Comparison of ENCODE assay signal across 20 cellular contexts in genomic region chr10:14415676-14416307, GRCh38.
DNase-seq lines count a peak whose midpoint lies in the region; ATAC-seq, FAIRE-seq and TF ChIP-seq lines count a peak whose summit lies in the region.
"Had no signal": no experiment of that assay in that cellular context is flagged by ENCODE, and none has a peak within 500 bp of the region (broad histone marks: within the 10 kb centered on the region; RNA-seq: fewer than 3 reads in every experiment).

No MANE protein-coding gene starts in this region.

- H2BK5ac ChIP-seq in IMR-90 (ENCODE audit: low read depth, low read length, poor library complexity, severe bottlenecking), result peak overlapping the region; percentile 99

- peaks cover 5% of the 10 kb centered on the region; the same call in 1 of the 2 replicates for H3K9me1 ChIP-seq in IMR-90 (ENCODE audit: insufficient read depth, low read length)

- peak overlapping the region; percentile 50 for H4K91ac ChIP-seq in IMR-90 (ENCODE audit: insufficient read depth, low read depth, low read length)

- no peak for FAIRE-seq in frontal cortex (lab: Jason Lieb, UNC)

- peak overlapping the region; percentile 87 for H2BK120ac ChIP-seq in IMR-90 (ENCODE audit: low read depth, low read length)

- no peaks in the 10 kb centered on the region for H3F3A ChIP-seq in smooth muscle cell (ENCODE audit: low read depth)

- H3K4ac ChIP-seq in IMR-90 (ENCODE audit: low read depth, low read length), result peak overlapping the region; percentile 54; the same call in 1 of the 2 replicates

- WGBS in IMR-90 (ENCODE audit: extremely low coverage in 2 of 2, insufficient read length in 1 of 2), 2 experiments, result no CpG with 5 or more reads among the region's 4 CpGs
- WGBS in smooth muscle cell (ENCODE audit: low lambda C conversion rate), result 63% methylated on average over 4 of the region's 4 CpGs

- POLR2A ChIA-PET in IMR-90 (lab: Charles Lee; ENCODE audit: unreplicated experiment), result no interaction called here

- H3K79me2 ChIP-seq in smooth muscle cell (ENCODE audit: low read depth), result no peaks in the 10 kb centered on the region

- intact Hi-C loops in IMR-90 (cut with micrococcal nuclease), result no loop called here

- H2BK20ac ChIP-seq in IMR-90 (ENCODE audit: low read depth, low read length), result peak overlapping the region; percentile 51; the same call in 1 of the 2 replicates

- H2AK9ac ChIP-seq in IMR-90 (replicated peaks; ENCODE audit: low read depth, low read length, poor library complexity), result no peak overlapping the region

- H3K27ac ChIP-seq in IMR-90 (ENCODE audit: insufficient read depth, low read length), result no peak overlapping the region
- H3K27ac ChIP-seq in smooth muscle cell (ENCODE audit: low read depth), result peak overlapping the region; percentile 91
- H3K27ac ChIP-seq: HL-60, PC-9, SJSA1 had no signal

- no peaks in the 10 kb centered on the region for H3K79me1 ChIP-seq in IMR-90 (ENCODE audit: low read depth in 1 of 2, low read length in 2 of 2)

- H2BK15ac ChIP-seq in IMR-90 (ENCODE audit: low read depth, low read length), result peak overlapping the region; percentile 60; the same call in 2 of the 3 replicates

- no peak overlapping the region for H3K56ac ChIP-seq in IMR-90 (ENCODE audit: extremely low read depth, insufficient read depth, low read length)

- peak overlapping the region; percentile 10; the same call in 1 of the 2 replicates for H3K14ac ChIP-seq in IMR-90 (replicated peaks; ENCODE audit: low read depth, low read length)

- H2AFZ ChIP-seq in IMR-90 (replicated peaks; ENCODE audit: low read length, poor library complexity), result no peak overlapping the region
- no peak overlapping the region for H2AFZ ChIP-seq in smooth muscle cell (ENCODE audit: low read depth)
- H2AFZ ChIP-seq: PC-9 had no signal

- no peak for TF ChIP-seq POLR2A in IMR-90 (IDR thresholded peaks at IDR 0.05; ENCODE audit: low read depth, low read length)

- no peak for TF ChIP-seq RAD21 in IMR-90 (IDR thresholded peaks at IDR 0.05; ENCODE audit: low read length)

- dilution Hi-C loops in IMR-90 (cut with HindIII; ENCODE audit: low sequenced_read_pairs, unreplicated experiment), result no loop called here

- H3K9ac ChIP-seq in IMR-90 (ENCODE audit: low read depth, low read length) (no peak overlapping the region), smooth muscle cell (ENCODE audit: low read depth) (peak overlapping the region; percentile 60)

- peak overlapping the region; percentile 81 for H2AK5ac ChIP-seq in IMR-90 (ENCODE audit: low read depth, low read length)

- H3K4me1 ChIP-seq in IMR-90 (ENCODE audit: control insufficient read depth, insufficient read depth, low read length), result peaks cover 10% of the 10 kb centered on the region; the same call in 1 of the 2 replicates
- peaks cover 11% of the 10 kb centered on the region for H3K4me1 ChIP-seq in smooth muscle cell (ENCODE audit: low read depth)

- H3K36me3 ChIP-seq in IMR-90 (ENCODE audit: control insufficient read depth, insufficient read depth, low read length) (no peaks in the 10 kb centered on the region), smooth muscle cell (ENCODE audit: low read depth) (no peaks in the 10 kb centered on the region)
- H3K36me3 ChIP-seq: SJSA1 had no signal

- no peak for TF ChIP-seq CTCF in IMR-90 (conservative IDR thresholded peaks at IDR 0.05; ENCODE audit: low read depth, low read length)
- TF ChIP-seq CTCF in smooth muscle cell (IDR thresholded peaks at IDR 0.05; ENCODE audit: borderline replicate concordance, insufficient read depth, poor library complexity, severe bottlenecking), result no peak

- peak overlapping the region; percentile 4 to 23; a peak in 3 of 4 replicates for H4K8ac ChIP-seq in IMR-90 (ENCODE audit: low read depth in 2 of 2, low read length in 2 of 2)

- H3K4me2 ChIP-seq in IMR-90 (ENCODE audit: low read depth, low read length), result no peak overlapping the region
- H3K4me2 ChIP-seq in smooth muscle cell, result no peak overlapping the region
- H3K4me2 ChIP-seq: PC-9 had no signal

- in situ Hi-C loops in IMR-90 (cut with MboI; ENCODE audit: low sequenced_read_pairs), result no loop called here

- peak overlapping the region; percentile 79; the same call in 1 of the 2 replicates for H3K18ac ChIP-seq in IMR-90 (ENCODE audit: low read depth, low read length)

- CTCF ChIA-PET in IMR-90 (lab: Yijun Ruan, JAX), result no interaction called here

- no peak overlapping the region; the same call in 1 of the 2 replicates for H3K23ac ChIP-seq in IMR-90 (ENCODE audit: low read depth, low read length)

- H3K4me3 ChIP-seq in IMR-90 (ENCODE audit: insufficient read depth, low read depth, low read length) (no peak overlapping the region), smooth muscle cell (no peak overlapping the region)
- H3K4me3 ChIP-seq: PC-9, SJSA1 had no signal

- no peak for DNase-seq in IMR-90
- peak; percentile 61 for DNase-seq in cerebellar cortex (ENCODE audit: low spot score)
- DNase-seq in kidney tubule cell (ENCODE audit: low spot score), result peak; percentile 16
- DNase-seq in smooth muscle cell (lab: John Stamatoyannopoulos, UW; ENCODE audit: unreplicated experiment), result no peak
- no peak for DNase-seq in frontal cortex (ENCODE audit: low spot score in 2 of 2)
- no peak for DNase-seq in inferior parietal cortex (ENCODE audit: extremely low spot score)
- no peak for DNase-seq in GF-D8 (lab: John Stamatoyannopoulos, UW)
- DNase-seq: ACHN, AML-193, COR-L47, DMS153, H9, MV-4-11, NCI-H1417 treated with DMSO at 0.1 percent for 48 hours, NCI-H1930, NCI-H2171 treated with DMSO at 0.1 percent for 48 hours, NCI-H774 had no signal

- H3K27me3 ChIP-seq in IMR-90 (ENCODE audit: control insufficient read depth, insufficient read depth, low read length) (no peaks in the 10 kb centered on the region), smooth muscle cell (ENCODE audit: low read depth) (no peaks in the 10 kb centered on the region)
- H3K27me3 ChIP-seq: SJSA1 had no signal

- no peak for ATAC-seq in IMR-90 (ENCODE audit: low read depth)

- H3K9me3 ChIP-seq in IMR-90 (ENCODE audit: control insufficient read depth, insufficient read depth, low read length) (no peaks in the 10 kb centered on the region), smooth muscle cell (replicated peaks; ENCODE audit: low read depth) (no peaks in the 10 kb centered on the region)
- H3K9me3 ChIP-seq: SJSA1 had no signal

- H4K20me1 ChIP-seq in IMR-90 (ENCODE audit: insufficient read depth, low read length) (no peaks in the 10 kb centered on the region), smooth muscle cell (ENCODE audit: low read depth) (no peaks in the 10 kb centered on the region)

- H4K5ac ChIP-seq in IMR-90 (ENCODE audit: low read depth, low read length), result peak overlapping the region; percentile 84; the same call in 1 of the 2 replicates

- BruUV-seq in IMR-90 (replicated peaks; lab: Mats Ljungman, UMichigan), result no TSS peak

TF ChIP-seq in IMR-90, 13 proteins besides CTCF, POLR2A, EP300 and RAD21:
- TF ChIP-seq MAZ (IDR thresholded peaks at IDR 0.05; ENCODE audit: borderline replicate concordance, low read depth, low read length), result no peak
- TF ChIP-seq CHD1 (IDR thresholded peaks at IDR 0.05; ENCODE audit: low read depth, low read length), result no peak
- no peak for TF ChIP-seq CEBPB (IDR thresholded peaks at IDR 0.05; ENCODE audit: low read depth, low read length)
- no peak for TF ChIP-seq NFE2L2 (IDR thresholded peaks at IDR 0.05; ENCODE audit: low read depth, low read length)
- TF ChIP-seq ELK1 (IDR thresholded peaks at IDR 0.05; ENCODE audit: borderline replicate concordance, low read depth, low read length), result no peak
- TF ChIP-seq RFX5 (IDR thresholded peaks at IDR 0.05; ENCODE audit: low read depth, low read length), result no peak
- no peak for TF ChIP-seq SMC3 (IDR thresholded peaks at IDR 0.05; ENCODE audit: low read depth, low read length)
- TF ChIP-seq RCOR1 (IDR thresholded peaks at IDR 0.05; ENCODE audit: insufficient replicate concordance, low read length), result no peak
- TF ChIP-seq BHLHE40 (IDR thresholded peaks at IDR 0.05; ENCODE audit: low read depth, low read length), result no peak
- TF ChIP-seq USF2 (IDR thresholded peaks at IDR 0.05; ENCODE audit: low read depth, low read length), result no peak
- TF ChIP-seq FOS (IDR thresholded peaks at IDR 0.05; ENCODE audit: low read depth, low read length), result no peak
- no peak for TF ChIP-seq MAFK (IDR thresholded peaks at IDR 0.05; ENCODE audit: low read depth, low read length)
- no peak for TF ChIP-seq MXI1 (IDR thresholded peaks at IDR 0.05; ENCODE audit: borderline replicate concordance, low read depth, low read length)

Comparison
In these comparisons a context has a peak if more than half of its experiments do, and no peak if none do; other contexts are left out.
1. DNase-seq: peak in cerebellar cortex (single experiment) and kidney tubule cell (single experiment); none in IMR-90 (single experiment), smooth muscle cell (single experiment), frontal cortex (0 of 2), inferior parietal cortex (single experiment) and GF-D8 (single experiment).